ENCODE assay signal across 26 cellular contexts in genomic region chr11:12743834-12744449, GRCh38.
DNase-seq lines count a peak whose midpoint lies in the region; ATAC-seq, FAIRE-seq and TF ChIP-seq lines count a peak whose summit lies in the region.
"Had no signal": no experiment of that assay in that cellular context is flagged by ENCODE, and none has a peak within 500 bp of the region (broad histone marks: within the 10 kb centered on the region; RNA-seq: fewer than 3 reads in every experiment).

No MANE protein-coding gene starts in this region.

- peaks cover 6% of the 10 kb centered on the region for H3K9me3 Mint-ChIP-seq in nephron progenitor cell
- no peaks in the 10 kb centered on the region for H3K9me3 Mint-ChIP-seq in type B pancreatic cell
- H3K9me3 Mint-ChIP-seq: natural killer cell had no signal

- TF ChIP-seq RAD21 in K562 (CRISPR knock-in tag; conservative IDR thresholded peaks at IDR 0.05 in 1 of 2, IDR thresholded peaks at IDR 0.05 in 1 of 2), result no peak

- no peaks in the 10 kb centered on the region for H3K9me1 ChIP-seq in K562 (ENCODE audit: control insufficient read depth, insufficient read depth, low read length)

- no peaks in the 10 kb centered on the region for H3K27me3 ChIP-seq in K562 (ENCODE audit: control insufficient read depth in 2 of 2, insufficient read depth in 2 of 2, low read length in 2 of 2)
- H3K27me3 ChIP-seq: pancreas, uterus had no signal

- H3K79me2 ChIP-seq in K562 (ENCODE audit: control insufficient read depth, insufficient read depth, low read length), result peaks cover 6% of the 10 kb centered on the region; the same call in 1 of the 3 replicates

- H3K27ac Mint-ChIP-seq in nephron progenitor cell, result peak overlapping the region; percentile 76
- peak overlapping the region; percentile 17 for H3K27ac Mint-ChIP-seq in type B pancreatic cell
- H3K27ac Mint-ChIP-seq: activated T-cell treated with anti-CD3 and anti-CD28 coated beads, Interleukin-2, amount 50 U/mL, for 24 hours; CD4-positive, alpha-beta T cell; natural killer cell had no signal

- H3K9me3 ChIP-seq in K562 (replicated peaks; ENCODE audit: control insufficient read depth, insufficient read depth, low read depth, low read length), result no peaks in the 10 kb centered on the region
- H3K9me3 ChIP-seq: pancreas, uterus had no signal

- H3K4me3 ChIP-seq in K562, result no peak overlapping the region
- H3K4me3 ChIP-seq: pancreas, uterus had no signal

- FAIRE-seq in K562 (lab: Jason Lieb, UNC), result no peak
- FAIRE-seq: A204.1, astrocyte, endometrium, frontal cortex, pancreas had no signal

- POLR2A ChIA-PET in K562 (lab: Yijun Ruan, JAX), result interaction anchor here (1.1 to 1.5 kb wide), 2 partner anchors 13 to 20 kb away, joined by 3 read pairs; no protein-coding TSS in a partner anchor

- intact Hi-C loops in Right ventricle myocardium superior (cut with DNase I), result no loop called here
- intact Hi-C loops in left cardiac atrium (cut with DNase I), result no loop called here
- intact Hi-C loops in K562 (cut with micrococcal nuclease), result loop anchor here (5.0 kb wide), 1 partner anchor 72 kb away; the partner anchor contains the start of gene TEAD1

- H4K20me1 ChIP-seq in K562 (replicated peaks; ENCODE audit: control insufficient read depth, insufficient read depth, low read length), result no peaks in the 10 kb centered on the region; the same call in 1 of the 2 replicates

- TF ChIP-seq CTCF in K562 (IDR thresholded peaks at IDR 0.05 in 2 of 3, conservative IDR thresholded peaks at IDR 0.05 in 1 of 3; ENCODE audit: insufficient read depth in 2 of 3, low read depth in 1 of 3, low read length in 3 of 3), result no peak
- TF ChIP-seq CTCF in nephron progenitor cell (IDR thresholded peaks at IDR 0.05), result no peak
- no peak for TF ChIP-seq CTCF in type B pancreatic cell (conservative IDR thresholded peaks at IDR 0.05)

- in situ Hi-C loops in K562 (cut with MboI), result no loop called here

- H3K4me1 Mint-ChIP-seq in nephron progenitor cell (peaks cover 63% of the 10 kb centered on the region), type B pancreatic cell (ENCODE audit: unreplicated experiment) (peaks cover 47% of the 10 kb centered on the region)
- H3K4me1 Mint-ChIP-seq: natural killer cell had no signal

- peak; percentile 7 for ATAC-seq in Right ventricle myocardium superior (ENCODE audit: poor library complexity)
- ATAC-seq in left cardiac atrium, result no peak
- ATAC-seq in K562, result no peak
- ATAC-seq in GM21619 (IDR thresholded peaks at IDR 0.05; ENCODE audit: unreplicated experiment), result no peak
- no peak for ATAC-seq in activated CD4-positive, CD25-positive, alpha-beta regulatory T cell treated with anti-CD3 and anti-CD28 coated beads, Interleukin-2, amount 50 U/mL, for 24 hours
- ATAC-seq: natural killer cell had no signal

- CTCF ChIA-PET in K562 (lab: Yijun Ruan, JAX; ENCODE audit: low intra/inter-chr PET ratio), result no interaction called here

- BruUV-seq in K562 (replicated peaks; lab: Mats Ljungman, UMichigan), result no TSS peak

- TF ChIP-seq POLR2A in K562 (conservative IDR thresholded peaks at IDR 0.05), result no peak

- H2AFZ ChIP-seq in K562 (ENCODE audit: low read depth, low read length), result no peak overlapping the region

- H3K27me3 Mint-ChIP-seq in nephron progenitor cell (ENCODE audit: low read depth, poor library complexity) (no peaks in the 10 kb centered on the region), type B pancreatic cell (no peaks in the 10 kb centered on the region)

- no peak overlapping the region for H3K4me3 Mint-ChIP-seq in nephron progenitor cell
- no peak overlapping the region for H3K4me3 Mint-ChIP-seq in type B pancreatic cell
- H3K4me3 Mint-ChIP-seq: activated T-cell treated with anti-CD3 and anti-CD28 coated beads, Interleukin-2, amount 50 U/mL, for 24 hours; CD4-positive, alpha-beta T cell; natural killer cell had no signal

- DNase-seq in Right ventricle myocardium superior, result no peak
- no peak for DNase-seq in left cardiac atrium
- DNase-seq in K562 (ENCODE audit: extremely low read depth in 1 of 4, low spot score in 3 of 4), result no peak
- no peak for DNase-seq in nephron progenitor cell
- DNase-seq in type B pancreatic cell (ENCODE audit: extremely low spot score, unreplicated experiment), result no peak
- no peak for DNase-seq in NCI-H2107 (lab: John Stamatoyannopoulos, UW)
- DNase-seq: activated CD4-positive, alpha-beta T cell treated with anti-CD3 and anti-CD28 coated beads for 4 hours; activated CD8-positive, alpha-beta memory T cell treated with anti-CD3 and anti-CD28 coated beads for 24 hours; activated gamma-delta T cell; activated T-cell treated with anti-CD3 and anti-CD28 coated beads, Interleukin-2, amount 50 U/mL, for 24 hours; AML-193; CD4-positive, alpha-beta T cell; hippocampal formation; natural killer cell; NCI-H1105 treated with DMSO at 0.1 percent for 48 hours; NCI-H2029; NCI-H2227 treated with DMSO at 0.1 percent for 48 hours; pancreas; stimulated activated naive CD4-positive, alpha-beta T cell treated with Interleukin-2 at 50 U/mL for 16 hours; uterus had no signal

- no peak for TF ChIP-seq EP300 in K562 (IDR thresholded peaks at IDR 0.05; ENCODE audit: low read length)

- no peak overlapping the region for H3K4me2 ChIP-seq in K562 (ENCODE audit: insufficient read depth, low read length)

- no peaks in the 10 kb centered on the region for H3K36me3 ChIP-seq in K562 (ENCODE audit: control insufficient read depth, insufficient read depth, low read length)
- H3K36me3 ChIP-seq: pancreas, uterus had no signal

- H3K27ac ChIP-seq in K562 (ENCODE audit: extremely low read depth, low read depth, low read length), result no peak overlapping the region

- peaks cover 15 to 19% of the 10 kb centered on the region in 2 experiments for H3K4me1 ChIP-seq in K562 (replicated peaks in 1 of 2; ENCODE audit: control insufficient read depth in 2 of 2, insufficient read depth in 2 of 2, low read length in 2 of 2)
- H3K4me1 ChIP-seq: uterus had no signal

- 74% methylated on average over 8 of the region's 8 CpGs for WGBS in K562 (ENCODE audit: insufficient coverage, low coverage, missing lambda C conversion rate)

- no peak overlapping the region for H3K9ac ChIP-seq in K562 (ENCODE audit: insufficient read depth in 1 of 2, low read depth in 2 of 2, low read length in 2 of 2)

- H3K36me3 Mint-ChIP-seq in nephron progenitor cell (ENCODE audit: low read depth), result peaks cover 16% of the 10 kb centered on the region
- no peaks in the 10 kb centered on the region for H3K36me3 Mint-ChIP-seq in type B pancreatic cell
- H3K36me3 Mint-ChIP-seq: natural killer cell had no signal

TF ChIP-seq in K562, 482 proteins besides CTCF, POLR2A, EP300 and RAD21:
- peak; percentile 31 for TF ChIP-seq MEIS2 (IDR thresholded peaks at IDR 0.05; ENCODE audit: partially characterized antibody)
- no peak for TF ChIP-seq PBX2 (CRISPR knock-in tag; IDR thresholded peaks at IDR 0.05; ENCODE audit: low read depth)
- TF ChIP-seq PBX2 (tag; conservative IDR thresholded peaks at IDR 0.05; ENCODE audit: low read depth), result peak; percentile 41; the same call in 1 of the 2 replicates
- no peak for TF ChIP-seq ELK3 (CRISPR knock-in tag; IDR thresholded peaks at IDR 0.05)
- no peak for TF ChIP-seq RBM25 (IDR thresholded peaks at IDR 0.05; ENCODE audit: low read depth, low read length, severe bottlenecking)
